3 cellular contexts compared by ENCODE assay signal in the genomic region with DNA sequence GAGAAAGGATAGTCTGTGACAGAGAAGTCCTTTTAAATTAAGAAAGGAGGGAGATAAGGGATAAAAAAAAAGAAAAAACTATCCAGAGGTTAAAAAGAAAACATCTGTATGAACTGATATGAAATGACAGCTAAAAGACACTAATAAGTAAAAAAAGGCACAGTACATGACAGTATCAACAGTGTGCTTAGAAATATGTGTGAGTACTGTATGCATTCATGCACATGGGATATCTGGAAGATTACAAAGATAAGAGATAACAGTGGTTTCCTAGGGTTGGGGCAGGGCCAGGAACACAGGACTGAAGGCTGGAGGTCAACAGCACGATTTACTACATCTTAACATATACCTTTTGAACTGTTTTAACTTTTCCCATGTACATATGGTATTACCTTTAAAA.
TF ChIP-seq lines count a peak whose summit lies in the region.

No MANE protein-coding gene starts in this region.

TF ChIP-seq in SK-N-SH, 30 proteins besides CTCF, POLR2A, EP300 and RAD21:
- TF ChIP-seq TCF12 (IDR thresholded peaks at IDR 0.05) (peak; percentile 16; the same call in 1 of the 2 replicates), RCOR1 (IDR thresholded peaks at IDR 0.05; ENCODE audit: low read length) (peak; percentile 76), POLR2AphosphoS5 (IDR thresholded peaks at IDR 0.05; ENCODE audit: low read depth, low read length) (no peak), MXI1 (IDR thresholded peaks at IDR 0.05; ENCODE audit: low read depth, low read length) (peak; percentile 63; the same call in 1 of the 2 replicates), FOXJ3 (CRISPR knock-in tag; IDR thresholded peaks at IDR 0.05) (no peak), GATA2 (CRISPR knock-in tag; IDR thresholded peaks at IDR 0.05) (peak; percentile 88)
TF ChIP-seq in SK-N-SH: peak in this region for 4.

TF ChIP-seq in SK-N-SH treated with all-trans-retinoic acid at 6 μM for 48 hours, 23 proteins besides CTCF, POLR2A, EP300 and RAD21 (continued from another document):
- TF ChIP-seq TCF4 (CRISPR knock-in tag; IDR thresholded peaks at IDR 0.05; ENCODE audit: borderline replicate concordance) (no peak), OSR1 (CRISPR knock-in tag; IDR thresholded peaks at IDR 0.05) (no peak), ZFP3 (CRISPR knock-in tag; IDR thresholded peaks at IDR 0.05) (no peak), PPARA (CRISPR knock-in tag; IDR thresholded peaks at IDR 0.05; ENCODE audit: borderline replicate concordance) (no peak), ZFP30 (CRISPR knock-in tag; IDR thresholded peaks at IDR 0.05) (no peak), ISL1 (CRISPR knock-in tag; IDR thresholded peaks at IDR 0.05) (no peak), ZNF70 (CRISPR knock-in tag; IDR thresholded peaks at IDR 0.05) (no peak), CSDC2 (CRISPR knock-in tag; IDR thresholded peaks at IDR 0.05) (no peak), SNAI2 (CRISPR knock-in tag; IDR thresholded peaks at IDR 0.05) (no peak)
- TF ChIP-seq, protein P1, sequence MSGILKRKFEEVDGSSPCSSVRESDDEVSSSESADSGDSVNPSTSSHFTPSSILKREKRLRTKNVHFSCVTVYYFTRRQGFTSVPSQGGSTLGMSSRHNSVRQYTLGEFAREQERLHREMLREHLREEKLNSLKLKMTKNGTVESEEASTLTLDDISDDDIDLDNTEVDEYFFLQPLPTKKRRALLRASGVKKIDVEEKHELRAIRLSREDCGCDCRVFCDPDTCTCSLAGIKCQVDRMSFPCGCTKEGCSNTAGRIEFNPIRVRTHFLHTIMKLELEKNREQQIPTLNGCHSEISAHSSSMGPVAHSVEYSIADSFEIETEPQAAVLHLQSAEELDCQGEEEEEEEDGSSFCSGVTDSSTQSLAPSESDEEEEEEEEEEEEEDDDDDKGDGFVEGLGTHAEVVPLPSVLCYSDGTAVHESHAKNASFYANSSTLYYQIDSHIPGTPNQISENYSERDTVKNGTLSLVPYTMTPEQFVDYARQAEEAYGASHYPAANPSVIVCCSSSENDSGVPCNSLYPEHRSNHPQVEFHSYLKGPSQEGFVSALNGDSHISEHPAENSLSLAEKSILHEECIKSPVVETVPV (CRISPR knock-in tag; IDR thresholded peaks at IDR 0.05) = no peak
- TF ChIP-seq, protein P2, sequence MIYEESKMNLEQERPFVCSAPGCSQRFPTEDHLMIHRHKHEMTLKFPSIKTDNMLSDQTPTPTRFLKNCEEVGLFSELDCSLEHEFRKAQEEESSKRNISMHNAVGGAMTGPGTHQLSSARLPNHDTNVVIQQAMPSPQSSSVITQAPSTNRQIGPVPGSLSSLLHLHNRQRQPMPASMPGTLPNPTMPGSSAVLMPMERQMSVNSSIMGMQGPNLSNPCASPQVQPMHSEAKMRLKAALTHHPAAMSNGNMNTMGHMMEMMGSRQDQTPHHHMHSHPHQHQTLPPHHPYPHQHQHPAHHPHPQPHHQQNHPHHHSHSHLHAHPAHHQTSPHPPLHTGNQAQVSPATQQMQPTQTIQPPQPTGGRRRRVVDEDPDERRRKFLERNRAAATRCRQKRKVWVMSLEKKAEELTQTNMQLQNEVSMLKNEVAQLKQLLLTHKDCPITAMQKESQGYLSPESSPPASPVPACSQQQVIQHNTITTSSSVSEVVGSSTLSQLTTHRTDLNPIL (CRISPR knock-in tag; IDR thresholded peaks at IDR 0.05; ENCODE audit: low read depth) = no peak
- TF ChIP-seq, protein P3, sequence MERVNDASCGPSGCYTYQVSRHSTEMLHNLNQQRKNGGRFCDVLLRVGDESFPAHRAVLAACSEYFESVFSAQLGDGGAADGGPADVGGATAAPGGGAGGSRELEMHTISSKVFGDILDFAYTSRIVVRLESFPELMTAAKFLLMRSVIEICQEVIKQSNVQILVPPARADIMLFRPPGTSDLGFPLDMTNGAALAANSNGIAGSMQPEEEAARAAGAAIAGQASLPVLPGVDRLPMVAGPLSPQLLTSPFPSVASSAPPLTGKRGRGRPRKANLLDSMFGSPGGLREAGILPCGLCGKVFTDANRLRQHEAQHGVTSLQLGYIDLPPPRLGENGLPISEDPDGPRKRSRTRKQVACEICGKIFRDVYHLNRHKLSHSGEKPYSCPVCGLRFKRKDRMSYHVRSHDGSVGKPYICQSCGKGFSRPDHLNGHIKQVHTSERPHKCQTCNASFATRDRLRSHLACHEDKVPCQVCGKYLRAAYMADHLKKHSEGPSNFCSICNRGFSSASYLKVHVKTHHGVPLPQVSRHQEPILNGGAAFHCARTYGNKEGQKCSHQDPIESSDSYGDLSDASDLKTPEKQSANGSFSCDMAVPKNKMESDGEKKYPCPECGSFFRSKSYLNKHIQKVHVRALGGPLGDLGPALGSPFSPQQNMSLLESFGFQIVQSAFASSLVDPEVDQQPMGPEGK (CRISPR knock-in tag; IDR thresholded peaks at IDR 0.05; ENCODE audit: borderline replicate concordance) = no peak

TF ChIP-seq in GM12878, 131 proteins besides CTCF, POLR2A, EP300 and RAD21:
- TF ChIP-seq, protein P4, sequence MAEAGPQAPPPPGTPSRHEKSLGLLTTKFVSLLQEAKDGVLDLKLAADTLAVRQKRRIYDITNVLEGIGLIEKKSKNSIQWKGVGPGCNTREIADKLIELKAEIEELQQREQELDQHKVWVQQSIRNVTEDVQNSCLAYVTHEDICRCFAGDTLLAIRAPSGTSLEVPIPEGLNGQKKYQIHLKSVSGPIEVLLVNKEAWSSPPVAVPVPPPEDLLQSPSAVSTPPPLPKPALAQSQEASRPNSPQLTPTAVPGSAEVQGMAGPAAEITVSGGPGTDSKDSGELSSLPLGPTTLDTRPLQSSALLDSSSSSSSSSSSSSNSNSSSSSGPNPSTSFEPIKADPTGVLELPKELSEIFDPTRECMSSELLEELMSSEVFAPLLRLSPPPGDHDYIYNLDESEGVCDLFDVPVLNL (IDR thresholded peaks at IDR 0.05; ENCODE audit: low read depth, low read length) = no peak
- TF ChIP-seq HDAC6 (IDR thresholded peaks at IDR 0.05; ENCODE audit: unreplicated experiment) (no peak), JUND (IDR thresholded peaks at IDR 0.05; ENCODE audit: low read depth, low read length) (no peak), ZNF24 (IDR thresholded peaks at IDR 0.05) (no peak), YY1 (IDR thresholded peaks at IDR 0.05; ENCODE audit: low read depth, low read length) (no peak), STAT3 (IDR thresholded peaks at IDR 0.05; ENCODE audit: low read depth, low read length) (no peak), POLR2AphosphoS2 (IDR thresholded peaks at IDR 0.05; ENCODE audit: low read depth, low read length) (no peak), TCF7 (IDR thresholded peaks at IDR 0.05; ENCODE audit: borderline replicate concordance) (no peak), CEBPB (IDR thresholded peaks at IDR 0.05; ENCODE audit: borderline replicate concordance in 1 of 2, low read depth in 2 of 2, low read length in 2 of 2) (no peak), CHD4 (IDR thresholded peaks at IDR 0.05) (no peak)
- TF ChIP-seq, protein P5, sequence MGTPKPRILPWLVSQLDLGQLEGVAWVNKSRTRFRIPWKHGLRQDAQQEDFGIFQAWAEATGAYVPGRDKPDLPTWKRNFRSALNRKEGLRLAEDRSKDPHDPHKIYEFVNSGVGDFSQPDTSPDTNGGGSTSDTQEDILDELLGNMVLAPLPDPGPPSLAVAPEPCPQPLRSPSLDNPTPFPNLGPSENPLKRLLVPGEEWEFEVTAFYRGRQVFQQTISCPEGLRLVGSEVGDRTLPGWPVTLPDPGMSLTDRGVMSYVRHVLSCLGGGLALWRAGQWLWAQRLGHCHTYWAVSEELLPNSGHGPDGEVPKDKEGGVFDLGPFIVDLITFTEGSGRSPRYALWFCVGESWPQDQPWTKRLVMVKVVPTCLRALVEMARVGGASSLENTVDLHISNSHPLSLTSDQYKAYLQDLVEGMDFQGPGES (IDR thresholded peaks at IDR 0.05) = no peak
